In genomic region chr1:92487078-92487605, GRCh38 we compare ENCODE assay signal across 11 cellular contexts. TPM values are rescaled to one million over a fixed set of nuclear protein-coding genes. Genes with fewer than 3 reads are reported as not detected.
DNase-seq lines count a peak whose midpoint lies in the region; ATAC-seq, FAIRE-seq and TF ChIP-seq lines count a peak whose summit lies in the region.
"Had no signal": no experiment of that assay in that cellular context is flagged by ENCODE, and none has a peak within 500 bp of the region (broad histone marks: within the 10 kb centered on the region; RNA-seq: fewer than 3 reads in every experiment).

No MANE protein-coding gene starts in this region.

- 51% methylated on average over 7 of the region's 7 CpGs for WGBS in suprapubic skin

- no peak overlapping the region for H3K27ac ChIP-seq in keratinocyte (ENCODE audit: control insufficient read depth, insufficient read depth, low read length)
- no peak overlapping the region for H3K27ac ChIP-seq in suprapubic skin
- H3K27ac ChIP-seq: epithelial cell of prostate had no signal

- H3K9me1 ChIP-seq in keratinocyte (ENCODE audit: control insufficient read depth, extremely low read depth, insufficient read depth, low read length) = no peaks in the 10 kb centered on the region

- peaks cover 32% of the 10 kb centered on the region for H3K4me1 Mint-ChIP-seq in activated T-cell treated with anti-CD3 and anti-CD28 coated beads, Interleukin-2, amount 50 U/mL, for 4 hours (ENCODE audit: low read depth)
- peaks cover 35% of the 10 kb centered on the region for H3K4me1 Mint-ChIP-seq in activated CD4-positive, alpha-beta memory T cell treated with anti-CD3 and anti-CD28 coated beads, Interleukin-2, amount 10 ng/mL, durations not matched to agents 7 days and 5 days

- H2AFZ ChIP-seq in keratinocyte (ENCODE audit: control insufficient read depth, low read length) = no peak overlapping the region

- no peak overlapping the region for H3K9ac ChIP-seq in keratinocyte (ENCODE audit: control insufficient read depth, extremely low read depth, insufficient read depth, low read length)

- H3K4me1 ChIP-seq in keratinocyte (ENCODE audit: control insufficient read depth, extremely low read depth, insufficient read depth, low read length) (peaks cover 29% of the 10 kb centered on the region), suprapubic skin (peaks cover 49% of the 10 kb centered on the region)

- no peak for TF ChIP-seq EP300 in suprapubic skin (IDR thresholded peaks at IDR 0.05)

- H3K27me3 Mint-ChIP-seq in activated T-cell treated with anti-CD3 and anti-CD28 coated beads, Interleukin-2, amount 50 U/mL, for 4 hours (ENCODE audit: low read depth) = no peaks in the 10 kb centered on the region
- H3K27me3 Mint-ChIP-seq in activated CD4-positive, alpha-beta memory T cell treated with anti-CD3 and anti-CD28 coated beads, Interleukin-2, amount 10 ng/mL, durations not matched to agents 7 days and 5 days = no peaks in the 10 kb centered on the region

- H3K27ac Mint-ChIP-seq in activated CD4-positive, alpha-beta memory T cell treated with anti-CD3 and anti-CD28 coated beads, Interleukin-2, amount 10 ng/mL, durations not matched to agents 7 days and 5 days = peak overlapping the region; percentile 86

- peak overlapping the region; percentile 77 for H3K4me2 ChIP-seq in keratinocyte (ENCODE audit: control insufficient read depth, extremely low read depth, insufficient read depth, low read depth, low read length)

- DNase-seq in activated T-cell treated with anti-CD3 and anti-CD28 coated beads, Interleukin-2, amount 50 U/mL, for 4 hours = no peak
- DNase-seq in activated T-cell treated with anti-CD3 and anti-CD28 coated beads, Interleukin-2, amount 50 U/mL, for 1 hour = no peak
- no peak for DNase-seq in activated CD4-positive, alpha-beta memory T cell treated with anti-CD3 and anti-CD28 coated beads, Interleukin-2, amount 10 ng/mL, durations not matched to agents 7 days and 5 days
- DNase-seq in keratinocyte (ENCODE audit: low read depth, low spot score) = no peak
- DNase-seq in suprapubic skin (ENCODE audit: low spot score in 2 of 2) = no peak
- no peak for DNase-seq in nucleus accumbens (lab: John Stamatoyannopoulos, UW)
- DNase-seq in dermis blood vessel endothelial cell = no peak
- no peak for DNase-seq in cortex of kidney (lab: John Stamatoyannopoulos, UW)
- DNase-seq: C1 segment of cervical spinal cord had no signal

- no peaks in the 10 kb centered on the region for H3K79me2 ChIP-seq in keratinocyte (ENCODE audit: control insufficient read depth, insufficient read depth, low read length)

- dilution Hi-C loops in keratinocyte (cut with MboI; ENCODE audit: extremely low pct_ligation_motif_present, low sequenced_read_pairs) = no loop called here

- POLR2A ChIA-PET in activated CD4-positive, alpha-beta memory T cell treated with anti-CD3 and anti-CD28 coated beads, Interleukin-2, amount 10 ng/mL, durations not matched to agents 7 days and 5 days (lab: Charles Lee) = interaction anchor here (0.5 to 9.8 kb wide), 38 partner anchors 8 to 491 kb away, joined by 3 to 372 read pairs (median 5); partner anchors contain the start of genes BTBD8, GLMN, RPAP2 and RPL5

- FAIRE-seq in keratinocyte (lab: Jason Lieb, UNC) = no peak
- FAIRE-seq: TTC549 had no signal

- no peaks in the 10 kb centered on the region for H3K9me3 ChIP-seq in keratinocyte (ENCODE audit: control insufficient read depth, low read depth, low read length)
- H3K9me3 ChIP-seq in suprapubic skin = no peaks in the 10 kb centered on the region

- H3K27me3 ChIP-seq in keratinocyte (ENCODE audit: control insufficient read depth, extremely low read depth, insufficient read depth, low read length) (peaks cover 68% of the 10 kb centered on the region), suprapubic skin (peaks cover 75% of the 10 kb centered on the region)

- H3K9me3 Mint-ChIP-seq in activated T-cell treated with anti-CD3 and anti-CD28 coated beads, Interleukin-2, amount 50 U/mL, for 4 hours = no peaks in the 10 kb centered on the region
- H3K9me3 Mint-ChIP-seq in activated CD4-positive, alpha-beta memory T cell treated with anti-CD3 and anti-CD28 coated beads, Interleukin-2, amount 10 ng/mL, durations not matched to agents 7 days and 5 days = no peaks in the 10 kb centered on the region

- no peaks in the 10 kb centered on the region for H3K36me3 ChIP-seq in keratinocyte (ENCODE audit: control insufficient read depth in 2 of 2, extremely low read depth in 1 of 2, insufficient read depth in 2 of 2, low read length in 2 of 2)
- H3K36me3 ChIP-seq in suprapubic skin = no peaks in the 10 kb centered on the region

- CTCF ChIA-PET in activated CD4-positive, alpha-beta memory T cell treated with anti-CD3 and anti-CD28 coated beads, Interleukin-2, amount 10 ng/mL, durations not matched to agents 7 days and 5 days (lab: Charles Lee) = interaction anchor here (1.0 to 7.1 kb wide), 12 partner anchors 8 to 345 kb away, joined by 3 to 89 read pairs (median 11); partner anchors contain the start of gene RPL5

- no peak for ATAC-seq in activated T-cell treated with anti-CD3 and anti-CD28 coated beads, Interleukin-2, amount 50 U/mL, for 4 hours

- peaks cover 18% of the 10 kb centered on the region for H4K20me1 ChIP-seq in keratinocyte (ENCODE audit: control insufficient read depth, extremely low read depth, insufficient read depth, low read length)

- H3K4me3 ChIP-seq in keratinocyte (ENCODE audit: control insufficient read depth in 2 of 3, extremely low read depth in 1 of 3, insufficient read depth in 2 of 3, low read depth in 1 of 3, low read length in 3 of 3) (no peak overlapping the region), suprapubic skin (peak overlapping the region; percentile 60)

- TF ChIP-seq CTCF in keratinocyte (optimal IDR thresholded peaks at IDR 0.05 in 1 of 3, IDR thresholded peaks at IDR 0.05 in 1 of 3, conservative IDR thresholded peaks at IDR 0.05 in 1 of 3; ENCODE audit: extremely low read depth in 1 of 3, insufficient read depth in 2 of 3, low read length in 3 of 3) (no peak), suprapubic skin (IDR thresholded peaks at IDR 0.05) (no peak)

- H3K36me3 Mint-ChIP-seq in activated T-cell treated with anti-CD3 and anti-CD28 coated beads, Interleukin-2, amount 50 U/mL, for 4 hours (ENCODE audit: insufficient read depth) = peaks cover 9% of the 10 kb centered on the region
- peaks cover 32% of the 10 kb centered on the region for H3K36me3 Mint-ChIP-seq in activated CD4-positive, alpha-beta memory T cell treated with anti-CD3 and anti-CD28 coated beads, Interleukin-2, amount 10 ng/mL, durations not matched to agents 7 days and 5 days (ENCODE audit: low read depth)

- TF ChIP-seq POLR2A in suprapubic skin (IDR thresholded peaks at IDR 0.05) = no peak

- H3K4me3 Mint-ChIP-seq in activated T-cell treated with anti-CD3 and anti-CD28 coated beads, Interleukin-2, amount 50 U/mL, for 4 hours = peak overlapping the region; percentile 77
- peak overlapping the region; percentile 85 for H3K4me3 Mint-ChIP-seq in activated CD4-positive, alpha-beta memory T cell treated with anti-CD3 and anti-CD28 coated beads, Interleukin-2, amount 10 ng/mL, durations not matched to agents 7 days and 5 days

RNA-seq across cellular contexts. Expression of gene GFI1, which starts 0.4 kb away (rescaled TPM):
- total RNA-seq in activated T-cell treated with anti-CD3 and anti-CD28 coated beads, Interleukin-2, amount 50 U/mL, for 4 hours = 100 to 1,000 TPM in 2 of 3 donors, 10 to 100 TPM in 1; 99.4 to 136 (median 115) TPM
- total RNA-seq in activated CD4-positive, alpha-beta memory T cell treated with anti-CD3 and anti-CD28 coated beads, Interleukin-2, amount 10 ng/mL, durations not matched to agents 7 days and 5 days = 10 to 100 TPM; 76.9 to 80.8 TPM
- polyA plus RNA-seq in keratinocyte = 0.13 to 0.22 TPM (median 0.17 TPM) in 3 replicates
- 0.10 TPM for polyA plus RNA-seq in keratinocyte (2011; ENCODE audit: low read depth)
- 0.11 and 0.13 TPM in 2 replicates for polyA plus RNA-seq in keratinocyte (2011; cell fraction: cytosol; rRNA removed)
- 0.65 and 0.67 TPM in 2 replicates for polyA plus RNA-seq in keratinocyte (2011; cell fraction: nucleus; rRNA removed)
- polyA plus RNA-seq in keratinocyte (2012; ENCODE audit: low replicate concordance) = 0.08 and 0.14 TPM in 2 replicates
- 0.10 to 0.54 TPM (median 0.20 TPM) in 3 replicates for polyA minus RNA-seq in keratinocyte
- polyA minus RNA-seq in keratinocyte (2011; cell fraction: cytosol; rRNA and poly(A)+ RNA removed) = not detected
- polyA minus RNA-seq in keratinocyte (2011; cell fraction: nucleus; rRNA and poly(A)+ RNA removed) = 1.1 and 2.4 TPM in 2 replicates
- total RNA-seq in suprapubic skin (under 1 TPM in 2 of 4 donors, not detected in 2; 0.36 to 0.48 TPM), dermis blood vessel endothelial cell (under 0.01 TPM in 1 of 2 replicates, not detected in the other)

Comparison
In these comparisons a context has a peak if more than half of its experiments do, and no peak if none do; other contexts are left out.
1. RNA of gene GFI1, which starts 0.4 kb away (total RNA-seq): 99.4 to 136 TPM in activated T-cell treated with anti-CD3 and anti-CD28 coated beads, Interleukin-2, amount 50 U/mL, for 4 hours and 76.9 to 80.8 TPM in activated CD4-positive, alpha-beta memory T cell treated with anti-CD3 and anti-CD28 coated beads, Interleukin-2, amount 10 ng/mL, durations not matched to agents 7 days and 5 days; 0.36 to 0.48 TPM in suprapubic skin and under 0.01 TPM in dermis blood vessel endothelial cell; every median in the first group is over 10 times any median in the second.